1 cellular context compared by ENCODE assay signal in genomic region chr10:98456688-98457482, GRCh38.
TF ChIP-seq lines count a peak whose summit lies in the region.

No MANE protein-coding gene starts in this region.

TF ChIP-seq in H1, 55 proteins besides CTCF, POLR2A, EP300 and RAD21:
- TF ChIP-seq CHD1 (IDR thresholded peaks at IDR 0.05; ENCODE audit: low read depth, low read length) (no peak), POLR2AphosphoS5 (IDR thresholded peaks at IDR 0.05; ENCODE audit: low read depth, low read length) (no peak), CREB1 (IDR thresholded peaks at IDR 0.05) (no peak; the same call in 1 of the 2 replicates)
